ENCODE assay signal across 23 cellular contexts in the genomic region with DNA sequence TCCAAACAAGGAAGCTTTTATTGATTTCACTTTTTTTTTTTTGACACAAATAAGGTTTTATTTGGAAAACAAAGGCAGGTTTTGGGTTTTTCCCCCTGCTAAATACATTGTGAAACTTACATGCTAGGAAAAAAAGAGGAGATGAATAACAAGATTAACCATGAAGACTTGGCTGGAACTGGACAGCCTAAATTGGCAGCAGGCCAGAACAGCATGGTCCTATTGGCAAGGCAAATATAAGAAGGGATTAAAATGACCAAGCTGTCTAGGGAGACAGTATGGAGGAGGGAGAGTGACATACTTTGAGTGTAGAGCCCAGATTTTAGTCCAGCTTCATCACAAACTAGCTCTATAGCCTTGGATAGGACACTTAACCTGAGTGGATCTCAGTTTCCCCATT.
DNase-seq lines count a peak whose midpoint lies in the region; ATAC-seq and TF ChIP-seq lines count a peak whose summit lies in the region.
"Had no signal": no experiment of that assay in that cellular context is flagged by ENCODE, and none has a peak within 500 bp of the region (broad histone marks: within the 10 kb centered on the region; RNA-seq: fewer than 3 reads in every experiment).

No MANE protein-coding gene starts in this region.

- no peaks in the 10 kb centered on the region for H3K36me3 Mint-ChIP-seq in stimulated activated effector memory CD8-positive, alpha-beta T cell treated with anti-CD3 and anti-CD28 coated beads, Interleukin-12 subunit alpha, Interleukin-12 subunit beta, amount 100 ng/mL, for 72 hours
- H3K36me3 Mint-ChIP-seq: activated naive CD4-positive, alpha-beta T cell treated with anti-CD3 and anti-CD28 coated beads, Interleukin-2, amount 50 U/mL, for 24 hours had no signal

- no peaks in the 10 kb centered on the region for H3K4me1 Mint-ChIP-seq in stimulated activated effector memory CD8-positive, alpha-beta T cell treated with anti-CD3 and anti-CD28 coated beads, Interleukin-12 subunit alpha, Interleukin-12 subunit beta, amount 100 ng/mL, for 72 hours
- H3K4me1 Mint-ChIP-seq: activated CD4-positive, alpha-beta T cell treated with anti-CD3 and anti-CD28 coated beads, Interleukin-2, amount 10 ng/mL, durations not matched to agents 24 days and 14 days; nephron had no signal

- DNase-seq in NCI-H2029 (lab: John Stamatoyannopoulos, UW) (peak; percentile 0), NCI-H2029 treated with DMSO at 0.1 percent for 48 hours (lab: John Stamatoyannopoulos, UW) (no peak), NCI-H82 (lab: John Stamatoyannopoulos, UW) (peak; percentile 89), cardiac fibroblast (ENCODE audit: low read depth in 2 of 2) (peak; percentile 61 to 68), iris pigment epithelial cell (ENCODE audit: low read depth) (peak; percentile 63), medulla oblongata (ENCODE audit: extremely low spot score) (no peak)
- no peak for DNase-seq in stimulated activated effector memory CD8-positive, alpha-beta T cell treated with anti-CD3 and anti-CD28 coated beads, Interleukin-12 subunit alpha, Interleukin-12 subunit beta, amount 100 ng/mL, for 72 hours (ENCODE audit: low spot score in 2 of 2)
- DNase-seq: activated CD4-positive, alpha-beta T cell treated with anti-CD3 and anti-CD28 coated beads, Interleukin-2, amount 10 ng/mL, durations not matched to agents 24 days and 14 days; Caco-2; hippocampal formation; KBM-7; left ventricle myocardium inferior; MV-4-11; NCI-H1694; NCI-H226; sigmoid colon; upper lobe of right lung had no signal

- no peak overlapping the region for H3K4me3 Mint-ChIP-seq in stimulated activated effector memory CD8-positive, alpha-beta T cell treated with anti-CD3 and anti-CD28 coated beads, Interleukin-12 subunit alpha, Interleukin-12 subunit beta, amount 100 ng/mL, for 72 hours
- H3K4me3 Mint-ChIP-seq: activated CD4-positive, alpha-beta T cell treated with anti-CD3 and anti-CD28 coated beads, Interleukin-2, amount 10 ng/mL, durations not matched to agents 24 days and 14 days; activated naive CD4-positive, alpha-beta T cell treated with anti-CD3 and anti-CD28 coated beads, Interleukin-2, amount 50 U/mL, for 24 hours; nephron; T-helper 1 cell treated with Interleukin-12 subunit alpha and Interleukin-12 subunit beta and Interleukin-4 antibody, amounts not matched to agents 30 μg/mL and 1 μg/mL, for 36 hours had no signal

- TF ChIP-seq CTCF in cardiac fibroblast (IDR thresholded peaks at IDR 0.05; ENCODE audit: low read depth, low read length), result no peak

- H3K27ac Mint-ChIP-seq in stimulated activated effector memory CD8-positive, alpha-beta T cell treated with anti-CD3 and anti-CD28 coated beads, Interleukin-12 subunit alpha, Interleukin-12 subunit beta, amount 100 ng/mL, for 72 hours, result no peak overlapping the region
- H3K27ac Mint-ChIP-seq: activated CD4-positive, alpha-beta T cell treated with anti-CD3 and anti-CD28 coated beads, Interleukin-2, amount 10 ng/mL, durations not matched to agents 24 days and 14 days; activated naive CD4-positive, alpha-beta T cell treated with anti-CD3 and anti-CD28 coated beads, Interleukin-2, amount 50 U/mL, for 24 hours; nephron; T-helper 1 cell treated with Interleukin-12 subunit alpha and Interleukin-12 subunit beta and Interleukin-4 antibody, amounts not matched to agents 30 μg/mL and 1 μg/mL, for 36 hours had no signal

- H3K9me3 Mint-ChIP-seq in stimulated activated effector memory CD8-positive, alpha-beta T cell treated with anti-CD3 and anti-CD28 coated beads, Interleukin-12 subunit alpha, Interleukin-12 subunit beta, amount 100 ng/mL, for 72 hours, result no peaks in the 10 kb centered on the region
- H3K9me3 Mint-ChIP-seq: activated CD4-positive, alpha-beta T cell treated with anti-CD3 and anti-CD28 coated beads, Interleukin-2, amount 10 ng/mL, durations not matched to agents 24 days and 14 days; activated naive CD4-positive, alpha-beta T cell treated with anti-CD3 and anti-CD28 coated beads, Interleukin-2, amount 50 U/mL, for 24 hours; nephron; T-helper 1 cell treated with Interleukin-12 subunit alpha and Interleukin-12 subunit beta and Interleukin-4 antibody, amounts not matched to agents 30 μg/mL and 1 μg/mL, for 36 hours had no signal

- no peak for ATAC-seq in GM18907 (IDR thresholded peaks at IDR 0.05; ENCODE audit: unreplicated experiment)
- ATAC-seq in stimulated activated effector memory CD8-positive, alpha-beta T cell treated with anti-CD3 and anti-CD28 coated beads, Interleukin-12 subunit alpha, Interleukin-12 subunit beta, amount 100 ng/mL, for 72 hours, result no peak
- ATAC-seq: body of pancreas, pancreas, upper lobe of right lung had no signal

- H3K4me3 ChIP-seq in cardiac fibroblast (replicated peaks in 1 of 2; ENCODE audit: low read depth in 2 of 2, low read length in 2 of 2), result no peak overlapping the region
- H3K4me3 ChIP-seq: body of pancreas, left ventricle myocardium inferior, pancreas, sigmoid colon, upper lobe of right lung had no signal

Comparison
In these comparisons a context has a peak if more than half of its experiments do, and no peak if none do; other contexts are left out.
1. DNase-seq: peak in NCI-H2029 (single experiment), NCI-H82 (single experiment), cardiac fibroblast (2 of 2) and iris pigment epithelial cell (single experiment); none in NCI-H2029 treated with DMSO at 0.1 percent for 48 hours (single experiment), stimulated activated effector memory CD8-positive, alpha-beta T cell treated with anti-CD3 and anti-CD28 coated beads, Interleukin-12 subunit alpha, Interleukin-12 subunit beta, amount 100 ng/mL, for 72 hours (0 of 2) and medulla oblongata (single experiment).